1 cellular context compared by ENCODE assay signal in genomic region chr3:134381836-134382442, GRCh38.
TF ChIP-seq lines count a peak whose summit lies in the region.

No MANE protein-coding gene starts in this region.

TF ChIP-seq in WTC11, 78 proteins besides CTCF, POLR2A, EP300 and RAD21 (continued from another document):
- TF ChIP-seq, protein P1, sequence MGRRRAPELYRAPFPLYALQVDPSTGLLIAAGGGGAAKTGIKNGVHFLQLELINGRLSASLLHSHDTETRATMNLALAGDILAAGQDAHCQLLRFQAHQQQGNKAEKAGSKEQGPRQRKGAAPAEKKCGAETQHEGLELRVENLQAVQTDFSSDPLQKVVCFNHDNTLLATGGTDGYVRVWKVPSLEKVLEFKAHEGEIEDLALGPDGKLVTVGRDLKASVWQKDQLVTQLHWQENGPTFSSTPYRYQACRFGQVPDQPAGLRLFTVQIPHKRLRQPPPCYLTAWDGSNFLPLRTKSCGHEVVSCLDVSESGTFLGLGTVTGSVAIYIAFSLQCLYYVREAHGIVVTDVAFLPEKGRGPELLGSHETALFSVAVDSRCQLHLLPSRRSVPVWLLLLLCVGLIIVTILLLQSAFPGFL (CRISPR knock-in tag; IDR thresholded peaks at IDR 0.05; ENCODE audit: borderline replicate concordance), result no peak
